1 cellular context compared by ENCODE assay signal in genomic region chr9:94933429-94933828, GRCh38.
TF ChIP-seq lines count a peak whose summit lies in the region.

No MANE protein-coding gene starts in this region.

TF ChIP-seq in WTC11, 78 proteins besides CTCF, POLR2A, EP300 and RAD21 (continued from another document):
- TF ChIP-seq, protein P1, sequence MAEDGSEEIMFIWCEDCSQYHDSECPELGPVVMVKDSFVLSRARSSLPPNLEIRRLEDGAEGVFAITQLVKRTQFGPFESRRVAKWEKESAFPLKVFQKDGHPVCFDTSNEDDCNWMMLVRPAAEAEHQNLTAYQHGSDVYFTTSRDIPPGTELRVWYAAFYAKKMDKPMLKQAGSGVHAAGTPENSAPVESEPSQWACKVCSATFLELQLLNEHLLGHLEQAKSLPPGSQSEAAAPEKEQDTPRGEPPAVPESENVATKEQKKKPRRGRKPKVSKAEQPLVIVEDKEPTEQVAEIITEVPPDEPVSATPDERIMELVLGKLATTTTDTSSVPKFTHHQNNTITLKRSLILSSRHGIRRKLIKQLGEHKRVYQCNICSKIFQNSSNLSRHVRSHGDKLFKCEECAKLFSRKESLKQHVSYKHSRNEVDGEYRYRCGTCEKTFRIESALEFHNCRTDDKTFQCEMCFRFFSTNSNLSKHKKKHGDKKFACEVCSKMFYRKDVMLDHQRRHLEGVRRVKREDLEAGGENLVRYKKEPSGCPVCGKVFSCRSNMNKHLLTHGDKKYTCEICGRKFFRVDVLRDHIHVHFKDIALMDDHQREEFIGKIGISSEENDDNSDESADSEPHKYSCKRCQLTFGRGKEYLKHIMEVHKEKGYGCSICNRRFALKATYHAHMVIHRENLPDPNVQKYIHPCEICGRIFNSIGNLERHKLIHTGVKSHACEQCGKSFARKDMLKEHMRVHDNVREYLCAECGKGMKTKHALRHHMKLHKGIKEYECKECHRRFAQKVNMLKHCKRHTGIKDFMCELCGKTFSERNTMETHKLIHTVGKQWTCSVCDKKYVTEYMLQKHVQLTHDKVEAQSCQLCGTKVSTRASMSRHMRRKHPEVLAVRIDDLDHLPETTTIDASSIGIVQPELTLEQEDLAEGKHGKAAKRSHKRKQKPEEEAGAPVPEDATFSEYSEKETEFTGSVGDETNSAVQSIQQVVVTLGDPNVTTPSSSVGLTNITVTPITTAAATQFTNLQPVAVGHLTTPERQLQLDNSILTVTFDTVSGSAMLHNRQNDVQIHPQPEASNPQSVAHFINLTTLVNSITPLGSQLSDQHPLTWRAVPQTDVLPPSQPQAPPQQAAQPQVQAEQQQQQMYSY (CRISPR knock-in tag; IDR thresholded peaks at IDR 0.05): no peak
- TF ChIP-seq NFE2L1 (CRISPR knock-in tag; IDR thresholded peaks at IDR 0.05): no peak
- TF ChIP-seq NFYB (CRISPR knock-in tag; conservative IDR thresholded peaks at IDR 0.05; ENCODE audit: low read depth): no peak
- TF ChIP-seq NR2C2 (CRISPR knock-in tag; IDR thresholded peaks at IDR 0.05): no peak
- TF ChIP-seq, protein P2, sequence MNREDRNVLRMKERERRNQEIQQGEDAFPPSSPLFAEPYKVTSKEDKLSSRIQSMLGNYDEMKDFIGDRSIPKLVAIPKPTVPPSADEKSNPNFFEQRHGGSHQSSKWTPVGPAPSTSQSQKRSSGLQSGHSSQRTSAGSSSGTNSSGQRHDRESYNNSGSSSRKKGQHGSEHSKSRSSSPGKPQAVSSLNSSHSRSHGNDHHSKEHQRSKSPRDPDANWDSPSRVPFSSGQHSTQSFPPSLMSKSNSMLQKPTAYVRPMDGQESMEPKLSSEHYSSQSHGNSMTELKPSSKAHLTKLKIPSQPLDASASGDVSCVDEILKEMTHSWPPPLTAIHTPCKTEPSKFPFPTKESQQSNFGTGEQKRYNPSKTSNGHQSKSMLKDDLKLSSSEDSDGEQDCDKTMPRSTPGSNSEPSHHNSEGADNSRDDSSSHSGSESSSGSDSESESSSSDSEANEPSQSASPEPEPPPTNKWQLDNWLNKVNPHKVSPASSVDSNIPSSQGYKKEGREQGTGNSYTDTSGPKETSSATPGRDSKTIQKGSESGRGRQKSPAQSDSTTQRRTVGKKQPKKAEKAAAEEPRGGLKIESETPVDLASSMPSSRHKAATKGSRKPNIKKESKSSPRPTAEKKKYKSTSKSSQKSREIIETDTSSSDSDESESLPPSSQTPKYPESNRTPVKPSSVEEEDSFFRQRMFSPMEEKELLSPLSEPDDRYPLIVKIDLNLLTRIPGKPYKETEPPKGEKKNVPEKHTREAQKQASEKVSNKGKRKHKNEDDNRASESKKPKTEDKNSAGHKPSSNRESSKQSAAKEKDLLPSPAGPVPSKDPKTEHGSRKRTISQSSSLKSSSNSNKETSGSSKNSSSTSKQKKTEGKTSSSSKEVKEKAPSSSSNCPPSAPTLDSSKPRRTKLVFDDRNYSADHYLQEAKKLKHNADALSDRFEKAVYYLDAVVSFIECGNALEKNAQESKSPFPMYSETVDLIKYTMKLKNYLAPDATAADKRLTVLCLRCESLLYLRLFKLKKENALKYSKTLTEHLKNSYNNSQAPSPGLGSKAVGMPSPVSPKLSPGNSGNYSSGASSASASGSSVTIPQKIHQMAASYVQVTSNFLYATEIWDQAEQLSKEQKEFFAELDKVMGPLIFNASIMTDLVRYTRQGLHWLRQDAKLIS (CRISPR knock-in tag; IDR thresholded peaks at IDR 0.05; ENCODE audit: borderline replicate concordance): no peak
